13 cellular contexts compared by ENCODE assay signal in genomic region chr9:13266172-13266571, GRCh38. TPM values are rescaled to one million over a fixed set of nuclear protein-coding genes. Genes with fewer than 3 reads are reported as not detected.
DNase-seq lines count a peak whose midpoint lies in the region; ATAC-seq and TF ChIP-seq lines count a peak whose summit lies in the region.
"Had no signal": no experiment of that assay in that cellular context is flagged by ENCODE, and none has a peak within 500 bp of the region (broad histone marks: within the 10 kb centered on the region; RNA-seq: fewer than 3 reads in every experiment).

No MANE protein-coding gene starts in this region.

- DNase-seq in DMS79 treated with DMSO at 0.1 percent for 48 hours (lab: John Stamatoyannopoulos, UW) (peak; percentile 26), NCI-H226 (peak; percentile 45), fibroblast of gingiva (ENCODE audit: low read depth) (peak; percentile 2), psoas muscle (no peak), MG63 (no peak), DMS53 (lab: John Stamatoyannopoulos, UW) (no peak)
- DNase-seq in CD4-positive, alpha-beta T cell: no peak
- DNase-seq: NCI-H146, posterior cingulate gyrus had no signal

- POLR2A ChIA-PET in CD4-positive, alpha-beta T cell (lab: Charles Lee): no interaction called here

- no peaks in the 10 kb centered on the region for H3K36me3 ChIP-seq in psoas muscle (ENCODE audit: insufficient read depth in 1 of 2, low read depth in 1 of 2)
- H3K36me3 ChIP-seq in MG63: no peaks in the 10 kb centered on the region
- H3K36me3 ChIP-seq: SJSA1 had no signal

- intact Hi-C loops in psoas muscle (cut with DNase I): no loop called here
- intact Hi-C loops in CD4-positive, alpha-beta T cell (cut with DNase I, micrococcal nuclease): no loop called here

- peak overlapping the region; percentile 36 for H3K27ac ChIP-seq in psoas muscle
- no peak overlapping the region for H3K27ac ChIP-seq in CD4-positive, alpha-beta T cell (ENCODE audit: low read depth, low read length)
- H3K27ac ChIP-seq: SJSA1, VCaP had no signal

- H3K27ac Mint-ChIP-seq in CD4-positive, alpha-beta T cell: no peak overlapping the region
- H3K27ac Mint-ChIP-seq: stimulated activated naive CD8-positive, alpha-beta T cell treated with anti-CD3 and anti-CD28 coated beads, Interleukin-15, Interleukin-2, amounts not matched to agents 100 ng/mL and 50 ng/mL, for 24 hours had no signal

- H3K9me3 ChIP-seq in psoas muscle (no peaks in the 10 kb centered on the region), MG63 (0 out of 2 replicates have a peak, but pooled peaks cover 2% of the 10 kb centered on the region)
- H3K9me3 ChIP-seq in CD4-positive, alpha-beta T cell (ENCODE audit: control insufficient read depth, low read length): no peaks in the 10 kb centered on the region
- H3K9me3 ChIP-seq: SJSA1 had no signal

- CTCF ChIA-PET in CD4-positive, alpha-beta T cell (lab: Charles Lee): no interaction called here

- no peak overlapping the region for H3K4me3 Mint-ChIP-seq in CD4-positive, alpha-beta T cell
- H3K4me3 Mint-ChIP-seq: stimulated activated naive CD8-positive, alpha-beta T cell treated with anti-CD3 and anti-CD28 coated beads, Interleukin-15, Interleukin-2, amounts not matched to agents 100 ng/mL and 50 ng/mL, for 24 hours had no signal

- H3K4me1 ChIP-seq in psoas muscle: peaks cover 42% of the 10 kb centered on the region

- H3K9me3 Mint-ChIP-seq in CD4-positive, alpha-beta T cell: peaks cover 7% of the 10 kb centered on the region

- ATAC-seq in psoas muscle (peak in 3 of 4 donors; percentile 39 to 60 (median 40)), GM19397 (IDR thresholded peaks at IDR 0.05; ENCODE audit: unreplicated experiment) (no peak)
- ATAC-seq in CD4-positive, alpha-beta T cell (ENCODE audit: poor library complexity): no peak

- no peaks in the 10 kb centered on the region for H3K27me3 Mint-ChIP-seq in CD4-positive, alpha-beta T cell
- H3K27me3 Mint-ChIP-seq: stimulated activated naive CD8-positive, alpha-beta T cell treated with anti-CD3 and anti-CD28 coated beads, Interleukin-15, Interleukin-2, amounts not matched to agents 100 ng/mL and 50 ng/mL, for 24 hours had no signal

- H3K36me3 Mint-ChIP-seq in CD4-positive, alpha-beta T cell (ENCODE audit: low read depth): no peaks in the 10 kb centered on the region

- H3K4me3 ChIP-seq in psoas muscle (no peak overlapping the region), MG63 (no peak overlapping the region)
- H3K4me3 ChIP-seq: SJSA1 had no signal

- TF ChIP-seq CTCF in psoas muscle (IDR thresholded peaks at IDR 0.05): no peak
- TF ChIP-seq CTCF in CD4-positive, alpha-beta T cell (IDR thresholded peaks at IDR 0.05): no peak

- no peaks in the 10 kb centered on the region for H3K4me1 Mint-ChIP-seq in CD4-positive, alpha-beta T cell (ENCODE audit: low read depth)

- H3K27me3 ChIP-seq in psoas muscle (ENCODE audit: insufficient read depth in 3 of 3, low read length in 2 of 3) (no peaks in the 10 kb centered on the region), MG63 (no peaks in the 10 kb centered on the region)
- no peaks in the 10 kb centered on the region for H3K27me3 ChIP-seq in CD4-positive, alpha-beta T cell (ENCODE audit: control insufficient read depth, insufficient read depth, low read length)
- H3K27me3 ChIP-seq: SJSA1 had no signal

- WGBS in psoas muscle, 3 donors: 8 to 24% (median 19%) methylated on average over 2 of the region's 2 CpGs

RNA-seq across cellular contexts. Expression of gene MPDZ, which starts 13.3 kb away (rescaled TPM):
- total RNA-seq in psoas muscle: 10 to 100 TPM; 23.1 to 42.8 (median 31.2) TPM
- 10 to 100 TPM in 2 of 3 donors, 1 to 10 TPM in 1; 9.3 to 13.8 (median 12.0) TPM for polyA plus RNA-seq in psoas muscle
- 71.9 and 74.1 TPM in 2 replicates for total RNA-seq in MG63 (2014; rRNA removed; shearing (Covaris generic); ENCODE audit: low replicate concordance)
- not detected for total RNA-seq in CD4-positive, alpha-beta T cell

Comparison
In these comparisons a context has a peak if more than half of its experiments do, and no peak if none do; other contexts are left out.
1. DNase-seq: peak in DMS79 treated with DMSO at 0.1 percent for 48 hours (single experiment), NCI-H226 (single experiment) and fibroblast of gingiva (single experiment); none in psoas muscle (0 of 2), MG63 (single experiment), CD4-positive, alpha-beta T cell (0 of 10) and DMS53 (single experiment).
2. ATAC-seq: peak in psoas muscle (3 of 4); none in GM19397 (single experiment) and CD4-positive, alpha-beta T cell (single experiment).
3. RNA of gene MPDZ, which starts 13.3 kb away (total RNA-seq): 71.9 to 74.1 TPM in MG63 and 23.1 to 42.8 TPM in psoas muscle; not detected in CD4-positive, alpha-beta T cell; every median in the first group is over 10 times any median in the second.